8 cellular contexts compared by ENCODE assay signal in the genomic region with DNA sequence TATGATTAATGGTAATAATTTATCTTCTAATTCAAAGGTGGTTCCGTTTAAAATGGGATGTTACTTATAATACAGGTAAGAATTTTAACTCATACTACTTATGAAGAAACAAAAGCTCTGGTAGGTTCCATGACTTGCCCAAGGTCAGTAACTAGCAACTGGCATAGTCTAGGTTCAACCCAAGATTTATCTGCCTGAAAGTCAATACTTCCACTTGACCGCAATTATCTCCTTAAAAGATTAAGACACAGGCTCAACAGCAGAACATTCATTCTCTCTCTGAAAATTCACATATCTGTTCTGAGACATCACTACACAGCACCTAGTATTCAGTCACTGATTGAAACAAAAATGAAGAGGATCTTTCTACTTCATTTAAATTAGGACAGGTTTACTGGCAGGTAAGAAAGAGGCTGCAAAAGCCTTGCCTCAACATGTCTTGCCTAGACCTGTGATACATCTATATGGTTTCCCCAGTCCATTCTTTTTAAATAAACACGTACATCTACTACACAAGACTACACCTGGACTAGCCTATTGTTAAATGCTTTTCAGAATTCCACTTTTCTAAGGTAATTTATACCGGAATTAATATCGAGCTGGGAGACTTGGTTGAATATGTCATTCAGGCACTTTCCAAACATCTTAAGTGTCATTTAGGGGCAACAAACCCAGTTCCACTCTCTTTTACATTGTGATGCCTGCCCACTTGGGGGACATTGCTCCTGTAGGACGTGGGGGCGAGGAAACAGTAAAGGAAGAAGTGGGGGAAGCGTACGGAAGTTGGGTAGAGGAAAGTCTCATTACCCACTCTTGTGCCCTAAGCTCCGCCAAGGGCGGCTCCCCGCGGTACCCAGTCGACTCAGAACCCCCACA. TPM values are rescaled to one million over a fixed set of nuclear protein-coding genes. Genes with fewer than 3 reads are reported as not detected.
DNase-seq lines count a peak whose midpoint lies in the region; ATAC-seq and TF ChIP-seq lines count a peak whose summit lies in the region.

No MANE protein-coding gene starts in this region.

- H4K20me1 ChIP-seq in GM23338 (replicated peaks; ENCODE audit: insufficient read depth): no peaks in the 10 kb centered on the region; the same call in 1 of the 2 replicates
- peaks cover 7% of the 10 kb centered on the region for H4K20me1 ChIP-seq in SK-N-SH (ENCODE audit: insufficient read depth)
- no peaks in the 10 kb centered on the region for H4K20me1 ChIP-seq in neural cell (ENCODE audit: insufficient read depth)

- H3K4me1 ChIP-seq in GM23338 (ENCODE audit: insufficient read depth) (peaks cover 8% of the 10 kb centered on the region), SK-N-SH (ENCODE audit: control insufficient read depth in 1 of 2, insufficient read depth in 2 of 2, low read depth in 1 of 2, low read length in 1 of 2) (peaks cover 3 to 14% of the 10 kb centered on the region in 2 experiments; a peak in 3 of 4 replicates), endocrine pancreas (ENCODE audit: control insufficient read depth, insufficient read depth, low read length) (peaks cover 5% of the 10 kb centered on the region)

- H3K27me3 ChIP-seq in GM23338 (ENCODE audit: insufficient read depth): no peaks in the 10 kb centered on the region
- H3K27me3 ChIP-seq in SK-N-SH (ENCODE audit: insufficient read depth): no peaks in the 10 kb centered on the region
- H3K27me3 ChIP-seq in endocrine pancreas (ENCODE audit: control insufficient read depth, insufficient read depth, low read length): no peaks in the 10 kb centered on the region
- no peaks in the 10 kb centered on the region for H3K27me3 ChIP-seq in neural cell (ENCODE audit: insufficient read depth, low read depth, low read length)

- H2AFZ ChIP-seq in GM23338: peak overlapping the region; percentile 25; the same call in 1 of the 2 replicates
- no peak overlapping the region for H2AFZ ChIP-seq in SK-N-SH (ENCODE audit: low read depth)
- H2AFZ ChIP-seq in neural cell (ENCODE audit: low read depth, low read length): no peak overlapping the region

- WGBS in SK-N-SH (ENCODE audit: low lambda C conversion rate): 12% methylated on average over 14 of the region's 14 CpGs

- ATAC-seq in GM23338 (no peak), GM18519 (IDR thresholded peaks at IDR 0.05; ENCODE audit: low FRiP score, unreplicated experiment) (no peak)

- DNase-seq in Ammon's horn (ENCODE audit: low spot score) (peak; percentile 4), GM23338 (ENCODE audit: low spot score) (no peak), SK-N-SH (no peak), NCI-H1930 (lab: John Stamatoyannopoulos, UW) (no peak), NCI-H774 (lab: John Stamatoyannopoulos, UW) (no peak)

- peak overlapping the region; percentile 95 for H3K4me2 ChIP-seq in GM23338
- H3K4me2 ChIP-seq in SK-N-SH: peak overlapping the region; percentile 71
- H3K4me2 ChIP-seq in neural cell (ENCODE audit: low read length): peak overlapping the region; percentile 85

- H3K4me3 Mint-ChIP-seq in GM23338: peak overlapping the region; percentile 82

- POLR2A ChIA-PET in SK-N-SH (lab: Yijun Ruan, JAX): interaction anchor here (0.9 to 1.4 kb wide), 2 partner anchors 9 to 33 kb away, joined by 3 read pairs; partner anchors contain the start of gene TRIP4

- no peaks in the 10 kb centered on the region for H3K9me3 ChIP-seq in SK-N-SH
- H3K9me3 ChIP-seq in endocrine pancreas (ENCODE audit: control insufficient read depth, low read length): no peaks in the 10 kb centered on the region
- no peaks in the 10 kb centered on the region for H3K9me3 ChIP-seq in neural cell (ENCODE audit: low read length)

- H3K27me3 Mint-ChIP-seq in GM23338 (ENCODE audit: insufficient read depth, low read depth, poor library complexity): peaks cover 5% of the 10 kb centered on the region

- CTCF ChIA-PET in SK-N-SH (lab: Yijun Ruan, JAX): interaction anchor here (0.5 to 2.5 kb wide), 4 partner anchors 73 to 326 kb away, joined by 3 to 13 read pairs (median 4); partner anchors contain the start of gene PPIB

- H3K9me2 ChIP-seq in GM23338 (ENCODE audit: insufficient read depth): no peaks in the 10 kb centered on the region
- no peaks in the 10 kb centered on the region for H3K9me2 ChIP-seq in SK-N-SH
- no peaks in the 10 kb centered on the region for H3K9me2 ChIP-seq in neural cell (ENCODE audit: insufficient read depth, low read length)

- no peaks in the 10 kb centered on the region for H3K36me3 ChIP-seq in GM23338 (ENCODE audit: insufficient read depth)
- peaks cover 0 to 4% of the 10 kb centered on the region in 2 experiments for H3K36me3 ChIP-seq in SK-N-SH (replicated peaks in 1 of 2; ENCODE audit: control insufficient read depth in 1 of 2, insufficient read depth in 2 of 2, low read length in 1 of 2)
- H3K36me3 ChIP-seq in endocrine pancreas (ENCODE audit: control insufficient read depth, insufficient read depth, low read length): no peaks in the 10 kb centered on the region
- no peaks in the 10 kb centered on the region for H3K36me3 ChIP-seq in neural cell (ENCODE audit: insufficient read depth, low read length)

- TF ChIP-seq CTCF in GM23338 (conservative IDR thresholded peaks at IDR 0.05; ENCODE audit: low read depth in 2 of 2): no peak
- TF ChIP-seq CTCF in SK-N-SH (IDR thresholded peaks at IDR 0.05): no peak
- no peak for TF ChIP-seq CTCF in neural cell (IDR thresholded peaks at IDR 0.05; ENCODE audit: poor library complexity, severe bottlenecking)

- peaks cover 7% of the 10 kb centered on the region; the same call in 1 of the 2 replicates for H3F3A ChIP-seq in GM23338 (replicated peaks; ENCODE audit: low read depth)
- H3F3A ChIP-seq in SK-N-SH (replicated peaks; ENCODE audit: insufficient read depth): peaks cover 25% of the 10 kb centered on the region
- H3F3A ChIP-seq in neural cell (ENCODE audit: insufficient read depth, low read length, poor library complexity, severe bottlenecking): no peaks in the 10 kb centered on the region

- H3K36me3 Mint-ChIP-seq in GM23338 (ENCODE audit: low read depth): no peaks in the 10 kb centered on the region; the same call in 1 of the 3 replicates

- peak overlapping the region; percentile 88 for H3K9ac ChIP-seq in SK-N-SH
- peak overlapping the region; percentile 96 for H3K9ac ChIP-seq in endocrine pancreas (ENCODE audit: control insufficient read depth, insufficient read depth, low read length)
- H3K9ac ChIP-seq in neural cell (ENCODE audit: low read length): peak overlapping the region; percentile 85

- H3K79me2 ChIP-seq in GM23338 (replicated peaks; ENCODE audit: insufficient read depth): peaks cover 53% of the 10 kb centered on the region
- peaks cover 60% of the 10 kb centered on the region for H3K79me2 ChIP-seq in SK-N-SH (ENCODE audit: insufficient read depth)
- peaks cover 29% of the 10 kb centered on the region for H3K79me2 ChIP-seq in neural cell (replicated peaks; ENCODE audit: insufficient read depth, low read length)

- TF ChIP-seq EP300 in SK-N-SH (IDR thresholded peaks at IDR 0.05; ENCODE audit: borderline replicate concordance in 1 of 2, low read depth in 1 of 2, low read length in 1 of 2) (no peak), neural cell (conservative IDR thresholded peaks at IDR 0.05; ENCODE audit: poor library complexity, severe bottlenecking) (no peak)

- H3K4me3 ChIP-seq in GM23338 (peak overlapping the region; percentile 80), SK-N-SH (ENCODE audit: low read depth in 2 of 2, low read length in 1 of 2) (peak overlapping the region; percentile 66 to 74), endocrine pancreas (ENCODE audit: control insufficient read depth, insufficient read depth, low read length) (peak overlapping the region; percentile 97), neural cell (ENCODE audit: low read length) (peak overlapping the region; percentile 87)

- peak overlapping the region; percentile 97 for H3K27ac Mint-ChIP-seq in GM23338

- H3K9me3 Mint-ChIP-seq in GM23338: no peaks in the 10 kb centered on the region

- peak overlapping the region; percentile 90 for H3K27ac ChIP-seq in GM23338 (ENCODE audit: low read depth)
- peak overlapping the region; percentile 81 to 85 for H3K27ac ChIP-seq in SK-N-SH (ENCODE audit: low read depth in 2 of 2, low read length in 1 of 2)
- peak overlapping the region; percentile 83 for H3K27ac ChIP-seq in neural cell (ENCODE audit: low read length)

- H3K4me1 Mint-ChIP-seq in GM23338: peaks cover 10% of the 10 kb centered on the region

- TF ChIP-seq RAD21 in SK-N-SH (IDR thresholded peaks at IDR 0.05; ENCODE audit: low read length) (no peak), neural cell (conservative IDR thresholded peaks at IDR 0.05) (no peak)

TF ChIP-seq in GM23338, 12 proteins besides CTCF, POLR2A, EP300 and RAD21 (continues in another document):
- no peak for TF ChIP-seq JUNB (IDR thresholded peaks at IDR 0.05; ENCODE audit: unreplicated experiment)
- TF ChIP-seq STAT1 (IDR thresholded peaks at IDR 0.05; ENCODE audit: unreplicated experiment): no peak

TF ChIP-seq in SK-N-SH, 30 proteins besides CTCF, POLR2A, EP300 and RAD21 (continues in another document):
- TF ChIP-seq EZH2phosphoT487 (IDR thresholded peaks at IDR 0.05; ENCODE audit: borderline replicate concordance, low read depth) (no peak), JUND (IDR thresholded peaks at IDR 0.05) (no peak)

TF ChIP-seq in neural cell, 6 proteins besides CTCF, POLR2A, EP300 and RAD21 (continues in another document):
- no peak for TF ChIP-seq POLR2AphosphoS5 (IDR thresholded peaks at IDR 0.05)

RNA-seq across cellular contexts. Expression of gene CSNK1G1, which starts 1.1 kb away (rescaled TPM):
- 13.4 and 14.1 TPM in 2 replicates for total RNA-seq in GM23338 (2014; rRNA removed; shearing (Covaris generic))
- polyA plus RNA-seq in GM23338 (2016; fragmentation: Nextera tagmentation; extraction: Ambion mirVana) (7.3 and 9.3 TPM in 2 replicates), SK-N-SH (2012; rRNA removed) (10.2 and 14.2 TPM in 2 replicates), neural cell (18.9 and 19.6 TPM in 2 replicates)
- polyA plus RNA-seq in SK-N-SH (2012; cell fraction: cytosol; rRNA removed): 10.8 and 12.3 TPM in 2 replicates
- 9.9 and 18.4 TPM in 2 replicates for polyA plus RNA-seq in SK-N-SH (2012; cell fraction: nucleus; rRNA removed)
- polyA minus RNA-seq in neural cell: 81.8 and 86.8 TPM in 2 replicates

RNA-seq across cellular contexts. Expression of gene PCLAF, which starts 26.3 kb away (rescaled TPM):
- 48.9 and 52.7 TPM in 2 replicates for total RNA-seq in GM23338 (2014; rRNA removed; shearing (Covaris generic))
- polyA plus RNA-seq in GM23338 (2016; fragmentation: Nextera tagmentation; extraction: Ambion mirVana): 202 and 206 TPM in 2 replicates
- polyA plus RNA-seq in SK-N-SH (2012; rRNA removed): 35.0 and 46.0 TPM in 2 replicates
- 49.5 and 64.5 TPM in 2 replicates for polyA plus RNA-seq in SK-N-SH (2012; cell fraction: cytosol; rRNA removed)
- 9.5 and 14.2 TPM in 2 replicates for polyA plus RNA-seq in SK-N-SH (2012; cell fraction: nucleus; rRNA removed)
- 5.3 and 10.8 TPM in 2 replicates for polyA plus RNA-seq in neural cell
- polyA minus RNA-seq in neural cell: 1.4 and 1.9 TPM in 2 replicates

RNA-seq across cellular contexts. Expression of gene TRIP4, which starts 32.7 kb away (rescaled TPM):
- total RNA-seq in GM23338 (2014; rRNA removed; shearing (Covaris generic)): 9.8 and 10.3 TPM in 2 replicates
- polyA plus RNA-seq in GM23338 (2016; fragmentation: Nextera tagmentation; extraction: Ambion mirVana): 16.0 and 16.6 TPM in 2 replicates
- 14.5 and 20.3 TPM in 2 replicates for polyA plus RNA-seq in SK-N-SH (2012; rRNA removed)
- polyA plus RNA-seq in SK-N-SH (2012; cell fraction: cytosol; rRNA removed): 19.1 and 20.1 TPM in 2 replicates
- polyA plus RNA-seq in SK-N-SH (2012; cell fraction: nucleus; rRNA removed): 12.1 and 19.2 TPM in 2 replicates
- 20.8 and 25.7 TPM in 2 replicates for polyA plus RNA-seq in neural cell
- 19.7 and 26.2 TPM in 2 replicates for polyA minus RNA-seq in neural cell
